ENCODE assay signal across 8 cellular contexts in genomic region chr7:129444776-129445175, GRCh38. TPM values are rescaled to one million over a fixed set of nuclear protein-coding genes. Genes with fewer than 3 reads are reported as not detected.
"Had no signal": no experiment of that assay in that cellular context is flagged by ENCODE, and none has a peak within 500 bp of the region (broad histone marks: within the 10 kb centered on the region; RNA-seq: fewer than 3 reads in every experiment).

No MANE protein-coding gene starts in this region.

RNA-seq across cellular contexts. Expression of gene SMKR1, which starts 57.6 kb away (rescaled TPM):
- total RNA-seq: stomach, subcutaneous adipose tissue, suprapubic skin, thoracic aorta, transverse colon, upper lobe of right lung, urinary bladder, vagina had no signal
- polyA plus RNA-seq: urinary bladder had no signal
